ENCODE assay signal across 17 cellular contexts in the genomic region with DNA sequence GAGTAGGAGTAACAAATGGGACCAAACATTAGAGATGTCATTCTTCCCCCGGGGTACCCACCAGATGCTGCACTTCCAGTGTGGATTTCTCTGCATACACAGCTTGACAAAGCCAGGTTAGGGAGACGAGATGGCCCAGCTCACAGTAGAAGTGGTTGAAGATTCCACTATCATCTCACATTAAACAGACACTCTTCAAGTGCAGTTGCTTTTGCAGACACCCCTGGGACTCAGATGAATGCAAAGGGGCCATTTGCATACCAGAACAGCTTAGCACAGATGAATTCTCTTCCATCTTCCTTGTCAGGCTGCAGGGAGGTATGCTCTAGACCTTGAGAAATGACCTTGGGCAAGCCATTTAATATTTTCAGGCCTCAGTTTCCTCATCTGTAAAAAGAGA. TPM values are rescaled to one million over a fixed set of nuclear protein-coding genes. Genes with fewer than 3 reads are reported as not detected.
A peak's percentile ranks its signal among the peaks of the same experiment; 100 is the strongest.
DNase-seq lines count a peak whose midpoint lies in the region; ATAC-seq and TF ChIP-seq lines count a peak whose summit lies in the region.
"Had no signal": no experiment of that assay in that cellular context is flagged by ENCODE, and none has a peak within 500 bp of the region (broad histone marks: within the 10 kb centered on the region; RNA-seq: fewer than 3 reads in every experiment).

No MANE protein-coding gene starts in this region.

- peak overlapping the region; percentile 37 for H3K4me2 ChIP-seq in osteoblast (ENCODE audit: insufficient read depth, low read length)

- no peak overlapping the region for H3K4me3 ChIP-seq in osteoblast (ENCODE audit: insufficient read depth, low read length)
- H3K4me3 ChIP-seq: HAP-1 had no signal

- CTCF ChIA-PET in Calu3 (lab: Charles Lee), result interaction anchor here (0.8 to 1.9 kb wide), 3 partner anchors 9 to 119 kb away, joined by 3 to 4 read pairs (median 3); no protein-coding TSS in a partner anchor

- peaks cover 7% of the 10 kb centered on the region for H3K27me3 Mint-ChIP-seq in Calu3 (ENCODE audit: unreplicated experiment)

- H3K9me3 Mint-ChIP-seq in Calu3 (ENCODE audit: low read depth, unreplicated experiment), result no peaks in the 10 kb centered on the region
- H3K9me3 Mint-ChIP-seq: CD4-positive, alpha-beta memory T cell had no signal

- H3K4me1 Mint-ChIP-seq in Calu3 (ENCODE audit: low read depth, unreplicated experiment), result no peaks in the 10 kb centered on the region
- H3K4me1 Mint-ChIP-seq: CD4-positive, alpha-beta memory T cell had no signal

- no TSS peak for BruUV-seq in Calu3 (replicated peaks; lab: Mats Ljungman, UMichigan)

- no peaks in the 10 kb centered on the region for H3K36me3 Mint-ChIP-seq in Calu3 (ENCODE audit: insufficient read depth, unreplicated experiment)
- H3K36me3 Mint-ChIP-seq: CD4-positive, alpha-beta memory T cell had no signal

- H3K27me3 ChIP-seq in osteoblast (ENCODE audit: insufficient read depth, low read length), result peaks cover 3% of the 10 kb centered on the region

- H4K20me1 ChIP-seq in osteoblast (ENCODE audit: insufficient read depth, low read length), result no peaks in the 10 kb centered on the region

- no peak for TF ChIP-seq CTCF in Calu3 (IDR thresholded peaks at IDR 0.05; ENCODE audit: unreplicated experiment)
- TF ChIP-seq CTCF in osteoblast (IDR thresholded peaks at IDR 0.05; ENCODE audit: extremely low read depth, low read depth, low read length), result no peak

- H3K36me3 ChIP-seq in osteoblast (ENCODE audit: insufficient read depth, low read length), result no peaks in the 10 kb centered on the region
- H3K36me3 ChIP-seq: HAP-1 had no signal

- H2AFZ ChIP-seq in osteoblast (ENCODE audit: low read length), result no peak overlapping the region

- intact Hi-C loops in Calu3 (cut with micrococcal nuclease; ENCODE audit: unreplicated experiment), result no loop called here

- ATAC-seq in GM19395 (IDR thresholded peaks at IDR 0.05; ENCODE audit: unreplicated experiment) (no peak), HG03571 (IDR thresholded peaks at IDR 0.05; ENCODE audit: unreplicated experiment) (no peak)

- no peaks in the 10 kb centered on the region for H3K79me2 ChIP-seq in osteoblast (ENCODE audit: insufficient read depth, low read length)

- H3K4me3 Mint-ChIP-seq in Calu3 (ENCODE audit: low read depth, unreplicated experiment), result no peak overlapping the region
- H3K4me3 Mint-ChIP-seq: B cell; CD4-positive, alpha-beta memory T cell had no signal

- no peaks in the 10 kb centered on the region for H3K9me3 ChIP-seq in osteoblast (ENCODE audit: low read depth, low read length)
- H3K9me3 ChIP-seq: HAP-1 had no signal

- H3K4me1 ChIP-seq in osteoblast (ENCODE audit: insufficient read depth, low read length), result peaks cover 16% of the 10 kb centered on the region

- H3K27ac ChIP-seq in cingulate gyrus (ENCODE audit: low read depth, low read length), result peak overlapping the region; percentile 33
- H3K27ac ChIP-seq in osteoblast (ENCODE audit: low read depth, low read length), result no peak overlapping the region

- peak overlapping the region; percentile 3 for H3K27ac Mint-ChIP-seq in Calu3 (ENCODE audit: unreplicated experiment)
- H3K27ac Mint-ChIP-seq: B cell; CD4-positive, alpha-beta memory T cell had no signal

- no peak for DNase-seq in Calu3
- DNase-seq in NAMALWA (ENCODE audit: low spot score), result peak; percentile 9
- DNase-seq in osteoblast (ENCODE audit: insufficient read length, low spot score, missing footprints), result no peak
- DNase-seq in activated gamma-delta T cell treated with Interleukin-2 at 50 U/mL for 16 hours, result no peak
- DNase-seq: CD4-positive, alpha-beta memory T cell; MM.1S; NCI-H1105; NCI-H1694; NCI-H2107; NCI-H524 treated with DMSO at 0.1 percent for 48 hours; SIG-M5 had no signal

RNA-seq across cellular contexts. Expression of a gene that starts 12.6 kb away (rescaled TPM):
- total RNA-seq in Calu3 (2022), result not detected in 2 replicates
- not detected in 2 replicates for total RNA-seq in osteoblast
- total RNA-seq: B cell; CD4-positive, alpha-beta memory T cell; RPMI7951 had no signal
